Comparison of ENCODE assay signal across 9 cellular contexts in genomic region chr12:64757778-64758177, GRCh38. TPM values are rescaled to one million over a fixed set of nuclear protein-coding genes. Genes with fewer than 3 reads are reported as not detected.
DNase-seq lines count a peak whose midpoint lies in the region; ATAC-seq and TF ChIP-seq lines count a peak whose summit lies in the region.
"Had no signal": no experiment of that assay in that cellular context is flagged by ENCODE, and none has a peak within 500 bp of the region (broad histone marks: within the 10 kb centered on the region; RNA-seq: fewer than 3 reads in every experiment).

No MANE protein-coding gene starts in this region.

- H3K27ac ChIP-seq in upper lobe of right lung: peak overlapping the region; percentile 86
- no peak overlapping the region for H3K27ac ChIP-seq in A673 (ENCODE audit: low read depth, low read length, poor library complexity, severe bottlenecking)

- no peak for TF ChIP-seq CTCF in upper lobe of right lung (IDR thresholded peaks at IDR 0.05)
- no peak for TF ChIP-seq CTCF in A673 (conservative IDR thresholded peaks at IDR 0.05; ENCODE audit: low read depth, low read length)

- CTCF ChIA-PET in activated naive CD4-positive, alpha-beta T cell treated with anti-CD3 and anti-CD28 coated beads, Interleukin-2, amount 10 ng/mL, durations not matched to agents 7 days and 5 days (lab: Charles Lee): no interaction called here
- CTCF ChIA-PET in activated CD8-positive, alpha-beta T cell treated with anti-CD3 and anti-CD28 coated beads, Interleukin-2, amount 10 ng/mL, durations not matched to agents 7 days and 5 days (lab: Charles Lee): no interaction called here
- CTCF ChIA-PET in A673 (lab: Charles Lee): no interaction called here

- intact Hi-C loops in upper lobe of right lung (cut with DNase I) (no loop called here), A673 (cut with micrococcal nuclease; ENCODE audit: unreplicated experiment) (no loop called here), posterior cingulate gyrus (cut with DNase I) (no loop called here)

- peaks cover 51% of the 10 kb centered on the region for H3K4me1 Mint-ChIP-seq in activated naive CD4-positive, alpha-beta T cell treated with anti-CD3 and anti-CD28 coated beads, Interleukin-2, amount 10 ng/mL, durations not matched to agents 7 days and 5 days
- peaks cover 52% of the 10 kb centered on the region for H3K4me1 Mint-ChIP-seq in activated CD8-positive, alpha-beta T cell treated with anti-CD3 and anti-CD28 coated beads, Interleukin-2, amount 10 ng/mL, durations not matched to agents 7 days and 5 days (ENCODE audit: low read depth)

- H3K9me3 ChIP-seq in upper lobe of right lung (no peaks in the 10 kb centered on the region), A673 (ENCODE audit: low read depth, low read length, poor library complexity, severe bottlenecking) (no peaks in the 10 kb centered on the region)

- BruUV-seq in A673 (replicated peaks; lab: Mats Ljungman, UMichigan): no TSS peak

- H3K9me3 Mint-ChIP-seq in activated naive CD4-positive, alpha-beta T cell treated with anti-CD3 and anti-CD28 coated beads, Interleukin-2, amount 10 ng/mL, durations not matched to agents 7 days and 5 days: no peaks in the 10 kb centered on the region
- H3K9me3 Mint-ChIP-seq in activated CD8-positive, alpha-beta T cell treated with anti-CD3 and anti-CD28 coated beads, Interleukin-2, amount 10 ng/mL, durations not matched to agents 7 days and 5 days (ENCODE audit: insufficient read depth): no peaks in the 10 kb centered on the region

- no peaks in the 10 kb centered on the region for H3K27me3 ChIP-seq in upper lobe of right lung
- H3K27me3 ChIP-seq in A673 (replicated peaks; ENCODE audit: insufficient read depth, low read depth, low read length, poor library complexity): no peaks in the 10 kb centered on the region

- H3K36me3 ChIP-seq in upper lobe of right lung: peaks cover 13% of the 10 kb centered on the region
- no peaks in the 10 kb centered on the region for H3K36me3 ChIP-seq in A673 (ENCODE audit: insufficient read depth, low read length, poor library complexity, severe bottlenecking)

- no peak for DNase-seq in activated naive CD4-positive, alpha-beta T cell treated with anti-CD3 and anti-CD28 coated beads, Interleukin-2, amount 10 ng/mL, durations not matched to agents 7 days and 5 days
- no peak for DNase-seq in activated naive CD4-positive, alpha-beta T cell treated with anti-CD3 and anti-CD28 coated beads, Interleukin-2, amount 50 U/mL, for 16 hours
- DNase-seq in activated CD8-positive, alpha-beta T cell treated with anti-CD3 and anti-CD28 coated beads, Interleukin-2, amount 10 ng/mL, durations not matched to agents 7 days and 5 days: no peak
- peak; percentile 1 for DNase-seq in left kidney (ENCODE audit: low read depth, low spot score)
- DNase-seq in upper lobe of right lung: no peak
- no peak for DNase-seq in A673 (ENCODE audit: low spot score)
- DNase-seq in NCI-H187 (lab: John Stamatoyannopoulos, UW): no peak
- no peak for DNase-seq in posterior cingulate gyrus
- DNase-seq: C1 segment of cervical spinal cord had no signal

- POLR2A ChIA-PET in activated CD8-positive, alpha-beta T cell treated with anti-CD3 and anti-CD28 coated beads, Interleukin-2, amount 10 ng/mL, durations not matched to agents 7 days and 5 days (lab: Charles Lee): no interaction called here
- POLR2A ChIA-PET in A673 (lab: Charles Lee; ENCODE audit: low non-redundant PET): no interaction called here

- peaks cover 4% of the 10 kb centered on the region for H3K27me3 Mint-ChIP-seq in activated naive CD4-positive, alpha-beta T cell treated with anti-CD3 and anti-CD28 coated beads, Interleukin-2, amount 10 ng/mL, durations not matched to agents 7 days and 5 days
- H3K27me3 Mint-ChIP-seq in activated CD8-positive, alpha-beta T cell treated with anti-CD3 and anti-CD28 coated beads, Interleukin-2, amount 10 ng/mL, durations not matched to agents 7 days and 5 days (ENCODE audit: low read depth): no peaks in the 10 kb centered on the region

- H3K4me3 Mint-ChIP-seq in activated naive CD4-positive, alpha-beta T cell treated with anti-CD3 and anti-CD28 coated beads, Interleukin-2, amount 10 ng/mL, durations not matched to agents 7 days and 5 days: peak overlapping the region; percentile 33
- peak overlapping the region; percentile 6 for H3K4me3 Mint-ChIP-seq in activated CD8-positive, alpha-beta T cell treated with anti-CD3 and anti-CD28 coated beads, Interleukin-2, amount 10 ng/mL, durations not matched to agents 7 days and 5 days

- H3K27ac Mint-ChIP-seq in activated naive CD4-positive, alpha-beta T cell treated with anti-CD3 and anti-CD28 coated beads, Interleukin-2, amount 10 ng/mL, durations not matched to agents 7 days and 5 days: no peak overlapping the region
- H3K27ac Mint-ChIP-seq in activated CD8-positive, alpha-beta T cell treated with anti-CD3 and anti-CD28 coated beads, Interleukin-2, amount 10 ng/mL, durations not matched to agents 7 days and 5 days: no peak overlapping the region

- H3K4me1 ChIP-seq in upper lobe of right lung (peaks cover 30% of the 10 kb centered on the region), A673 (ENCODE audit: insufficient read depth, low read length, poor library complexity, severe bottlenecking) (no peaks in the 10 kb centered on the region)

- ATAC-seq in activated CD8-positive, alpha-beta T cell treated with anti-CD3 and anti-CD28 coated beads, Interleukin-2, amount 10 ng/mL, durations not matched to agents 7 days and 5 days: no peak
- ATAC-seq in upper lobe of right lung: peak; percentile 14

- peaks cover 8% of the 10 kb centered on the region for H3K36me3 Mint-ChIP-seq in activated naive CD4-positive, alpha-beta T cell treated with anti-CD3 and anti-CD28 coated beads, Interleukin-2, amount 10 ng/mL, durations not matched to agents 7 days and 5 days
- H3K36me3 Mint-ChIP-seq in activated CD8-positive, alpha-beta T cell treated with anti-CD3 and anti-CD28 coated beads, Interleukin-2, amount 10 ng/mL, durations not matched to agents 7 days and 5 days (ENCODE audit: low read depth): peaks cover 14% of the 10 kb centered on the region

- H3K4me3 ChIP-seq in upper lobe of right lung (peak overlapping the region; percentile 94), A673 (ENCODE audit: low read depth, low read length, poor library complexity, severe bottlenecking) (no peak overlapping the region)

RNA-seq across cellular contexts. Expression of gene GNS, which starts 1.4 kb away (rescaled TPM):
- total RNA-seq in activated CD8-positive, alpha-beta T cell treated with anti-CD3 and anti-CD28 coated beads, Interleukin-2, amount 10 ng/mL, durations not matched to agents 7 days and 5 days: 10 to 100 TPM; 22.1 to 23.2 TPM
- 188 TPM for total RNA-seq in upper lobe of right lung
- 50.1 and 57.5 TPM in 2 replicates for total RNA-seq in A673 (2021)
